In genomic region chr5:111143910-111144309, GRCh38 we compare ENCODE assay signal across 12 cellular contexts. TPM values are rescaled to one million over a fixed set of nuclear protein-coding genes. Genes with fewer than 3 reads are reported as not detected.
DNase-seq lines count a peak whose midpoint lies in the region; ATAC-seq, FAIRE-seq and TF ChIP-seq lines count a peak whose summit lies in the region.
"Had no signal": no experiment of that assay in that cellular context is flagged by ENCODE, and none has a peak within 500 bp of the region (broad histone marks: within the 10 kb centered on the region; RNA-seq: fewer than 3 reads in every experiment).

No MANE protein-coding gene starts in this region.

- no peaks in the 10 kb centered on the region for H3K36me3 Mint-ChIP-seq in osteocyte (ENCODE audit: unreplicated experiment)
- no peaks in the 10 kb centered on the region for H3K36me3 Mint-ChIP-seq in activated naive CD4-positive, alpha-beta T cell treated with anti-CD3 and anti-CD28 coated beads, Interleukin-2, amount 50 U/mL, for 72 hours

- peaks cover 4% of the 10 kb centered on the region for H3K4me1 Mint-ChIP-seq in osteocyte (ENCODE audit: unreplicated experiment)

- DNase-seq in SK-N-SH: no peak
- DNase-seq in epithelial cell of esophagus (ENCODE audit: low read depth): peak; percentile 60
- DNase-seq in urothelium cell line (ENCODE audit: low spot score): peak; percentile 76
- no peak for DNase-seq in osteocyte (ENCODE audit: extremely low spot score, unreplicated experiment)
- no peak for DNase-seq in GF-D8 (lab: John Stamatoyannopoulos, UW)
- DNase-seq in activated naive CD4-positive, alpha-beta T cell treated with anti-CD3 and anti-CD28 coated beads, Interleukin-2, amount 50 U/mL, for 72 hours (ENCODE audit: low spot score in 2 of 2): no peak
- DNase-seq: activated naive CD8-positive, alpha-beta T cell treated with anti-CD3 and anti-CD28 coated beads, Interleukin-2, amount 50 U/mL, for 24 hours; naive thymus-derived CD4-positive, alpha-beta T cell; NCI-H1930 had no signal

- H3K4me3 Mint-ChIP-seq in osteocyte (ENCODE audit: unreplicated experiment): no peak overlapping the region
- H3K4me3 Mint-ChIP-seq: activated naive CD8-positive, alpha-beta T cell treated with anti-CD3 and anti-CD28 coated beads, Interleukin-2, amount 50 U/mL, for 24 hours; naive thymus-derived CD4-positive, alpha-beta T cell had no signal

- H3F3A ChIP-seq in SK-N-SH (replicated peaks; ENCODE audit: insufficient read depth): no peaks in the 10 kb centered on the region

- no peak overlapping the region for H2AFZ ChIP-seq in SK-N-SH (ENCODE audit: low read depth)

- H3K4me2 ChIP-seq in SK-N-SH: no peak overlapping the region

- no peaks in the 10 kb centered on the region for H3K9me3 ChIP-seq in SK-N-SH

- H3K27me3 ChIP-seq in SK-N-SH (ENCODE audit: insufficient read depth): no peaks in the 10 kb centered on the region

- no peak for TF ChIP-seq RAD21 in SK-N-SH (IDR thresholded peaks at IDR 0.05; ENCODE audit: low read length)

- no peak overlapping the region for H3K9ac ChIP-seq in SK-N-SH

- POLR2A ChIA-PET in SK-N-SH (lab: Yijun Ruan, JAX): no interaction called here

- peaks cover 9% of the 10 kb centered on the region for H3K9me3 Mint-ChIP-seq in osteocyte (ENCODE audit: unreplicated experiment)
- no peaks in the 10 kb centered on the region for H3K9me3 Mint-ChIP-seq in activated naive CD4-positive, alpha-beta T cell treated with anti-CD3 and anti-CD28 coated beads, Interleukin-2, amount 50 U/mL, for 72 hours
- H3K9me3 Mint-ChIP-seq: activated naive CD8-positive, alpha-beta T cell treated with anti-CD3 and anti-CD28 coated beads, Interleukin-2, amount 50 U/mL, for 24 hours; naive thymus-derived CD4-positive, alpha-beta T cell had no signal

- 69% methylated on average over 5 of the region's 5 CpGs for WGBS in SK-N-SH (ENCODE audit: low lambda C conversion rate)

- no peaks in the 10 kb centered on the region for H3K9me2 ChIP-seq in SK-N-SH

- TF ChIP-seq EP300 in SK-N-SH (IDR thresholded peaks at IDR 0.05; ENCODE audit: borderline replicate concordance in 1 of 2, low read depth in 1 of 2, low read length in 1 of 2): no peak

- H3K36me3 ChIP-seq in SK-N-SH (replicated peaks in 1 of 2; ENCODE audit: control insufficient read depth in 1 of 2, insufficient read depth in 2 of 2, low read length in 1 of 2): no peaks in the 10 kb centered on the region

- peak; percentile 57 for ATAC-seq in SK-N-SH treated with all-trans-retinoic acid at 6 μM for 48 hours
- ATAC-seq in HG03432 (IDR thresholded peaks at IDR 0.05; ENCODE audit: unreplicated experiment): peak; percentile 36
- no peak for ATAC-seq in activated naive CD4-positive, alpha-beta T cell treated with anti-CD3 and anti-CD28 coated beads, Interleukin-2, amount 50 U/mL, for 72 hours
- ATAC-seq: naive thymus-derived CD4-positive, alpha-beta T cell had no signal

- H3K27me3 Mint-ChIP-seq in osteocyte (ENCODE audit: unreplicated experiment): peaks cover 42% of the 10 kb centered on the region

- H3K4me3 ChIP-seq in SK-N-SH (ENCODE audit: low read depth in 2 of 2, low read length in 1 of 2) (no peak overlapping the region), epithelial cell of esophagus (ENCODE audit: low read length) (no peak overlapping the region)

- no peak overlapping the region for H3K27ac ChIP-seq in SK-N-SH (ENCODE audit: low read depth in 2 of 2, low read length in 1 of 2)

- no peak for TF ChIP-seq CTCF in SK-N-SH (IDR thresholded peaks at IDR 0.05)
- TF ChIP-seq CTCF in epithelial cell of esophagus (IDR thresholded peaks at IDR 0.05; ENCODE audit: insufficient read depth, low read depth, low read length, missing control alignments): peak; percentile 5
- TF ChIP-seq CTCF in osteocyte (IDR thresholded peaks at IDR 0.05): no peak

- H3K79me2 ChIP-seq in SK-N-SH (ENCODE audit: insufficient read depth): no peaks in the 10 kb centered on the region

- no peaks in the 10 kb centered on the region for H4K20me1 ChIP-seq in SK-N-SH (ENCODE audit: insufficient read depth)

- no peak overlapping the region for H3K27ac Mint-ChIP-seq in osteocyte (ENCODE audit: unreplicated experiment)
- H3K27ac Mint-ChIP-seq in activated naive CD4-positive, alpha-beta T cell treated with anti-CD3 and anti-CD28 coated beads, Interleukin-2, amount 50 U/mL, for 72 hours: no peak overlapping the region
- H3K27ac Mint-ChIP-seq: activated naive CD8-positive, alpha-beta T cell treated with anti-CD3 and anti-CD28 coated beads, Interleukin-2, amount 50 U/mL, for 24 hours; naive thymus-derived CD4-positive, alpha-beta T cell had no signal

- CTCF ChIA-PET in SK-N-SH (lab: Yijun Ruan, JAX): no interaction called here

- no peaks in the 10 kb centered on the region for H3K4me1 ChIP-seq in SK-N-SH (ENCODE audit: control insufficient read depth in 1 of 2, insufficient read depth in 2 of 2, low read depth in 1 of 2, low read length in 1 of 2)

- no peak for FAIRE-seq in urothelium cell line (lab: Jason Lieb, UNC)
- FAIRE-seq: A204.1 had no signal

TF ChIP-seq in SK-N-SH treated with all-trans-retinoic acid at 6 μM for 48 hours, 23 proteins besides CTCF, POLR2A, EP300 and RAD21 (continues in another document):
- no peak for TF ChIP-seq ZFP3 (CRISPR knock-in tag; IDR thresholded peaks at IDR 0.05)
- no peak for TF ChIP-seq ZNF8 (CRISPR knock-in tag; IDR thresholded peaks at IDR 0.05)
- TF ChIP-seq OSR1 (CRISPR knock-in tag; IDR thresholded peaks at IDR 0.05): no peak
- TF ChIP-seq CSDC2 (CRISPR knock-in tag; IDR thresholded peaks at IDR 0.05): no peak
- no peak for TF ChIP-seq CREB5 (CRISPR knock-in tag; IDR thresholded peaks at IDR 0.05; ENCODE audit: low read depth)
- TF ChIP-seq TCF4 (CRISPR knock-in tag; IDR thresholded peaks at IDR 0.05; ENCODE audit: borderline replicate concordance): no peak
- no peak for TF ChIP-seq ZNF70 (CRISPR knock-in tag; IDR thresholded peaks at IDR 0.05)
- TF ChIP-seq ZC3H10 (CRISPR knock-in tag; IDR thresholded peaks at IDR 0.05): no peak
- no peak for TF ChIP-seq PPARA (CRISPR knock-in tag; IDR thresholded peaks at IDR 0.05; ENCODE audit: borderline replicate concordance)

TF ChIP-seq in SK-N-SH, 30 proteins besides CTCF, POLR2A, EP300 and RAD21:
- TF ChIP-seq FOXM1 (IDR thresholded peaks at IDR 0.05; ENCODE audit: low read depth): no peak

RNA-seq across cellular contexts. Expression of gene WDR36, which starts 51.8 kb away (rescaled TPM):
- 6.7 and 10.4 TPM in 2 replicates for polyA plus RNA-seq in SK-N-SH (2012; rRNA removed)
- polyA plus RNA-seq in SK-N-SH (2012; cell fraction: cytosol; rRNA removed): 8.6 and 9.0 TPM in 2 replicates
- polyA plus RNA-seq in SK-N-SH (2012; cell fraction: nucleus; rRNA removed): 7.6 and 17.4 TPM in 2 replicates
- total RNA-seq in osteocyte: 18.4 and 23.5 TPM in 2 replicates
- total RNA-seq in activated naive CD4-positive, alpha-beta T cell treated with anti-CD3 and anti-CD28 coated beads, Interleukin-2, amount 50 U/mL, for 72 hours: 10 to 100 TPM; 49.6 to 55.3 TPM

Comparison
In these comparisons a context has a peak if more than half of its experiments do, and no peak if none do; other contexts are left out.
1. ATAC-seq: peak in SK-N-SH treated with all-trans-retinoic acid at 6 μM for 48 hours (single experiment) and HG03432 (single experiment); none in activated naive CD4-positive, alpha-beta T cell treated with anti-CD3 and anti-CD28 coated beads, Interleukin-2, amount 50 U/mL, for 72 hours (0 of 2).
2. DNase-seq: peak in epithelial cell of esophagus (single experiment) and urothelium cell line (single experiment); none in SK-N-SH (single experiment), osteocyte (single experiment), GF-D8 (single experiment) and activated naive CD4-positive, alpha-beta T cell treated with anti-CD3 and anti-CD28 coated beads, Interleukin-2, amount 50 U/mL, for 72 hours (0 of 2).